ENCODE assay signal across 21 cellular contexts in genomic region chr18:13415736-13416135, GRCh38.
DNase-seq lines count a peak whose midpoint lies in the region; ATAC-seq and FAIRE-seq lines count a peak whose summit lies in the region.
"Had no signal": no experiment of that assay in that cellular context is flagged by ENCODE, and none has a peak within 500 bp of the region (broad histone marks: within the 10 kb centered on the region; RNA-seq: fewer than 3 reads in every experiment).

No MANE protein-coding gene starts in this region.

- H3K27ac ChIP-seq in caudate nucleus (ENCODE audit: low read depth, low read length), result peak overlapping the region; percentile 48
- no peak overlapping the region for H3K27ac ChIP-seq in right cardiac atrium (ENCODE audit: low read length)
- H3K27ac ChIP-seq in aorta (ENCODE audit: low read depth in 1 of 2, low read length in 2 of 2), result no peak overlapping the region

- H3K4me1 Mint-ChIP-seq in stimulated activated naive CD8-positive, alpha-beta T cell treated with anti-CD3 and anti-CD28 coated beads, Interleukin-15, amount 100 ng/mL, for 72 hours, result peaks cover 46% of the 10 kb centered on the region

- H3K27me3 ChIP-seq in right cardiac atrium (ENCODE audit: control insufficient read depth, insufficient read depth), result no peaks in the 10 kb centered on the region
- no peaks in the 10 kb centered on the region for H3K27me3 ChIP-seq in aorta (ENCODE audit: control insufficient read depth in 1 of 2, insufficient read depth in 2 of 2, low read length in 1 of 2)

- H3K4me1 ChIP-seq in right cardiac atrium (ENCODE audit: control insufficient read depth, insufficient read depth, low read length) (peaks cover 11% of the 10 kb centered on the region), aorta (ENCODE audit: control insufficient read depth in 1 of 2, insufficient read depth in 2 of 2, low read length in 2 of 2) (peaks cover 2 to 7% of the 10 kb centered on the region in 2 donors)
- H3K4me1 ChIP-seq: Caco-2 had no signal

- H3K9me3 Mint-ChIP-seq in stimulated activated naive CD8-positive, alpha-beta T cell treated with anti-CD3 and anti-CD28 coated beads, Interleukin-15, amount 100 ng/mL, for 72 hours, result peaks cover 15 to 17% of the 10 kb centered on the region in 2 donors

- no peak overlapping the region for H3K4me3 ChIP-seq in right cardiac atrium (ENCODE audit: low read length)
- no peak overlapping the region for H3K4me3 ChIP-seq in aorta (ENCODE audit: low read length in 2 of 2)
- H3K4me3 ChIP-seq: GM12878, GM23338, K562 had no signal

- intact Hi-C loops in right cardiac atrium (cut with DNase I) (no loop called here), aorta (cut with DNase I) (no loop called here)

- peak overlapping the region in 1 of 2 donors; percentile 89 for H3K27ac Mint-ChIP-seq in stimulated activated naive CD8-positive, alpha-beta T cell treated with anti-CD3 and anti-CD28 coated beads, Interleukin-15, amount 100 ng/mL, for 72 hours
- H3K27ac Mint-ChIP-seq: GM23338 had no signal

- FAIRE-seq in GM19239 (lab: Jason Lieb, UNC), result no peak
- FAIRE-seq: GM12878, GM18507, K562 had no signal

- peak overlapping the region in 1 of 2 donors; percentile 36 for H3K4me3 Mint-ChIP-seq in stimulated activated naive CD8-positive, alpha-beta T cell treated with anti-CD3 and anti-CD28 coated beads, Interleukin-15, amount 100 ng/mL, for 72 hours
- H3K4me3 Mint-ChIP-seq: GM23338 had no signal

- peak; percentile 37 for ATAC-seq in stimulated activated naive CD8-positive, alpha-beta T cell treated with anti-CD3 and anti-CD28 coated beads, Interleukin-15, amount 100 ng/mL, for 72 hours
- ATAC-seq in stimulated activated naive CD8-positive, alpha-beta T cell treated with anti-CD3 and anti-CD28 coated beads, Interleukin-15, Interleukin-2, amounts not matched to agents 100 U/mL and 50 U/mL, for 24 hours, result no peak
- ATAC-seq in right cardiac atrium, result peak; percentile 47 to 55
- ATAC-seq in aorta (ENCODE audit: low FRiP score), result peak; percentile 26
- no peak for ATAC-seq in HG02885 (IDR thresholded peaks at IDR 0.05; ENCODE audit: poor library complexity, unreplicated experiment)
- no peak for ATAC-seq in GM21619 (IDR thresholded peaks at IDR 0.05; ENCODE audit: unreplicated experiment)
- ATAC-seq: GM12878, GM23338, K562 had no signal

- H3K9me3 ChIP-seq in right cardiac atrium (ENCODE audit: control insufficient read depth, low read length) (no peaks in the 10 kb centered on the region), aorta (ENCODE audit: control insufficient read depth, low read length) (peaks cover 2% of the 10 kb centered on the region)
- H3K9me3 ChIP-seq: Caco-2 had no signal

- 90% methylated on average over 12 of the region's 12 CpGs for WGBS in right cardiac atrium
- 78 to 82% methylated on average over 12 of the region's 12 CpGs for WGBS in aorta, 2 donors

- H3K27me3 Mint-ChIP-seq in stimulated activated naive CD8-positive, alpha-beta T cell treated with anti-CD3 and anti-CD28 coated beads, Interleukin-15, amount 100 ng/mL, for 72 hours, result no peaks in the 10 kb centered on the region
- H3K27me3 Mint-ChIP-seq: CD4-positive, CD25-positive, alpha-beta regulatory T cell had no signal

- no peak for DNase-seq in stimulated activated naive CD8-positive, alpha-beta T cell treated with anti-CD3 and anti-CD28 coated beads, Interleukin-15, amount 100 ng/mL, for 72 hours
- DNase-seq in stimulated activated naive CD8-positive, alpha-beta T cell treated with anti-CD3 and anti-CD28 coated beads, Interleukin-15, Interleukin-2, amounts not matched to agents 100 U/mL and 50 U/mL, for 24 hours, result no peak
- DNase-seq in caudate nucleus (lab: John Stamatoyannopoulos, UW) (no peak), right cardiac atrium (no peak), aorta (no peak), GM19239 (ENCODE audit: insufficient read length, low spot score) (no peak)
- DNase-seq: AML-193; Caco-2; CD4-positive, CD25-positive, alpha-beta regulatory T cell; NCI-H1417 treated with DMSO at 0.1 percent for 48 hours; NCI-H1930; NCI-H2171 treated with DMSO at 0.1 percent for 48 hours; NCI-H446 treated with DMSO at 0.1 percent for 48 hours; NCI-H748 treated with DMSO at 0.1 percent for 48 hours; OCI-M1 had no signal

- peaks cover 0 to 3% of the 10 kb centered on the region in 2 donors for H3K36me3 ChIP-seq in aorta (ENCODE audit: control insufficient read depth in 1 of 2, insufficient read depth in 2 of 2, low read length in 1 of 2)

Comparison
In these comparisons a context has a peak if more than half of its experiments do, and no peak if none do; other contexts are left out.
1. ATAC-seq: peak in stimulated activated naive CD8-positive, alpha-beta T cell treated with anti-CD3 and anti-CD28 coated beads, Interleukin-15, amount 100 ng/mL, for 72 hours (single experiment), right cardiac atrium (2 of 2) and aorta (single experiment); none in stimulated activated naive CD8-positive, alpha-beta T cell treated with anti-CD3 and anti-CD28 coated beads, Interleukin-15, Interleukin-2, amounts not matched to agents 100 U/mL and 50 U/mL, for 24 hours (single experiment), HG02885 (single experiment) and GM21619 (single experiment).